In genomic region chr3:177345973-177346503, GRCh38 we compare ENCODE assay signal across 9 cellular contexts.
DNase-seq lines count a peak whose midpoint lies in the region; ATAC-seq, FAIRE-seq and TF ChIP-seq lines count a peak whose summit lies in the region.
"Had no signal": no experiment of that assay in that cellular context is flagged by ENCODE, and none has a peak within 500 bp of the region (broad histone marks: within the 10 kb centered on the region; RNA-seq: fewer than 3 reads in every experiment).

No MANE protein-coding gene starts in this region.

- no peak for FAIRE-seq in GM12878 (lab: Jason Lieb, UNC)
- FAIRE-seq: frontal cortex had no signal

- peak overlapping the region; percentile 44 for H2AFZ ChIP-seq in GM12878 (ENCODE audit: control insufficient read depth, low read depth, low read length)
- H2AFZ ChIP-seq in parathyroid adenoma = peak overlapping the region; percentile 85

- CTCF ChIA-PET in GM12878 (lab: Yijun Ruan, JAX) = interaction anchor here (0.8 kb wide), 1 partner anchor 9 kb away, joined by 3 read pairs; no protein-coding TSS in a partner anchor

- SMC1A ChIA-PET in GM12878 (lab: Charles Lee; ENCODE audit: uncharacterized antibody, unreplicated experiment) = interaction anchor here (1.0 to 1.4 kb wide), 3 partner anchors 12 to 59 kb away, joined by 3 to 7 read pairs (median 3); no protein-coding TSS in a partner anchor

- POLR2A ChIA-PET in GM12878 (lab: Charles Lee) = no interaction called here

- no peaks in the 10 kb centered on the region for H3K27me3 ChIP-seq in GM12878 (replicated peaks in 1 of 2; ENCODE audit: control insufficient read depth in 2 of 2, insufficient read depth in 2 of 2, low read length in 1 of 2)
- no peaks in the 10 kb centered on the region for H3K27me3 ChIP-seq in parathyroid adenoma (ENCODE audit: control insufficient read depth, insufficient read depth, low read length)

- H3K79me2 ChIP-seq in GM12878 (ENCODE audit: control insufficient read depth, insufficient read depth, low read length) = no peaks in the 10 kb centered on the region
- no peaks in the 10 kb centered on the region for H3K79me2 ChIP-seq in parathyroid adenoma

- no peak for DNase-seq in GM12878 (ENCODE audit: low read depth, low spot score)
- DNase-seq in DMS53 treated with DMSO at 0.1 percent for 48 hours (lab: John Stamatoyannopoulos, UW; ENCODE audit: unreplicated experiment) = no peak
- no peak for DNase-seq in NCI-H510A (lab: John Stamatoyannopoulos, UW)
- DNase-seq in NCI-H1105 (lab: John Stamatoyannopoulos, UW) = no peak
- DNase-seq in GM20000 (ENCODE audit: low spot score) = no peak

- ATAC-seq in GM18868 (IDR thresholded peaks at IDR 0.05; ENCODE audit: unreplicated experiment) (peak; percentile 15), HG03097 (IDR thresholded peaks at IDR 0.05; ENCODE audit: low FRiP score, unreplicated experiment) (peak; percentile 7), GM12878 (no peak)

- no peak overlapping the region for H3K9ac ChIP-seq in GM12878 (ENCODE audit: control insufficient read depth, insufficient read depth, low read length)
- H3K9ac ChIP-seq in parathyroid adenoma = no peak overlapping the region

- intact Hi-C loops in GM12878 (cut with micrococcal nuclease; ENCODE audit: unreplicated experiment) = no loop called here

- H4K20me1 ChIP-seq in GM12878 (ENCODE audit: control insufficient read depth, insufficient read depth) = no peaks in the 10 kb centered on the region

- H3K4me3 ChIP-seq in GM12878 (no peak overlapping the region), parathyroid adenoma (ENCODE audit: low read depth, low read length) (no peak overlapping the region)

- in situ Hi-C loops in GM12878 (cut with MboI) = no loop called here

- RAD21 ChIA-PET in GM12878 (lab: Charles Lee; ENCODE audit: unreplicated experiment) = no interaction called here

- BruUV-seq in GM12878 (replicated peaks; lab: Mats Ljungman, UMichigan) = no TSS peak

- no peak for TF ChIP-seq CTCF in GM12878 (IDR thresholded peaks at IDR 0.05 in 2 of 3, conservative IDR thresholded peaks at IDR 0.05 in 1 of 3; ENCODE audit: control insufficient read depth in 2 of 3, extremely low read depth in 1 of 3, insufficient read depth in 1 of 3, low read depth in 3 of 3, low read length in 3 of 3)
- TF ChIP-seq CTCF in parathyroid adenoma (IDR thresholded peaks at IDR 0.05) = no peak
- no peak for TF ChIP-seq CTCF in GM20000 (IDR thresholded peaks at IDR 0.05; ENCODE audit: extremely low read depth, missing control alignments)

- H3K4me1 ChIP-seq in GM12878 (ENCODE audit: control insufficient read depth, insufficient read depth, low read length) (peaks cover 11% of the 10 kb centered on the region), parathyroid adenoma (peaks cover 22% of the 10 kb centered on the region)

- TF ChIP-seq RAD21 in GM12878 (IDR thresholded peaks at IDR 0.05; ENCODE audit: insufficient read depth, low read depth, low read length) = no peak

- H3K27ac ChIP-seq in GM12878 (ENCODE audit: control insufficient read depth, insufficient read depth) (no peak overlapping the region), parathyroid adenoma (peak overlapping the region; percentile 97)

- H3K9me3 ChIP-seq in GM12878 (replicated peaks; ENCODE audit: control insufficient read depth, insufficient read depth, low read length) (no peaks in the 10 kb centered on the region), parathyroid adenoma (ENCODE audit: control insufficient read depth, low read length) (no peaks in the 10 kb centered on the region)

- H3K36me3 ChIP-seq in GM12878 (ENCODE audit: control insufficient read depth in 2 of 2, insufficient read depth in 2 of 2, low read length in 1 of 2) = no peaks in the 10 kb centered on the region
- H3K36me3 ChIP-seq in parathyroid adenoma (ENCODE audit: control insufficient read depth, insufficient read depth, low read length) = no peaks in the 10 kb centered on the region

- no peak for TF ChIP-seq EP300 in GM12878 (IDR thresholded peaks at IDR 0.05; ENCODE audit: borderline replicate concordance in 1 of 2, control insufficient read depth in 1 of 2, low read depth in 2 of 2, low read length in 2 of 2)

- TF ChIP-seq POLR2A in GM12878 (IDR thresholded peaks at IDR 0.05; ENCODE audit: low read depth, low read length) = no peak

- H3K4me2 ChIP-seq in GM12878 (ENCODE audit: control insufficient read depth, insufficient read depth) (no peak overlapping the region), parathyroid adenoma (ENCODE audit: low read length) (no peak overlapping the region)

TF ChIP-seq in GM12878, 131 proteins besides CTCF, POLR2A, EP300 and RAD21:
- TF ChIP-seq JUNB (IDR thresholded peaks at IDR 0.05) (peak; percentile 30), FOS (IDR thresholded peaks at IDR 0.05; ENCODE audit: borderline replicate concordance, extremely low read depth, insufficient read length) (no peak)
